Comparison of ENCODE assay signal across 8 cellular contexts in genomic region chr1:200409761-200410565, GRCh38. TPM values are rescaled to one million over a fixed set of nuclear protein-coding genes. Genes with fewer than 3 reads are reported as not detected.
DNase-seq lines count a peak whose midpoint lies in the region; ATAC-seq and TF ChIP-seq lines count a peak whose summit lies in the region.

ZNF281 (minus strand) TSS chr1:200410036; CDS start chr1:200409705, 331 bp downstream.

- no peaks in the 10 kb centered on the region for H3K9me3 Mint-ChIP-seq in activated T-helper 17 cell treated with anti-CD3 and anti-CD28 coated beads, Interleukin-2, amount 50 U/mL, for 72 hours
- H3K9me3 Mint-ChIP-seq in naive thymus-derived CD8-positive, alpha-beta T cell, result peaks cover 0 to 10% (median 0%) of the 10 kb centered on the region in 9 donors
- H3K9me3 Mint-ChIP-seq in stimulated activated naive B cell treated with anti-CD40 and anti-IgM and Interleukin-4, amounts not matched to agents 10 μg/mL and 1 μg/mL and 100 μg/mL, for 72 hours, result no peaks in the 10 kb centered on the region

- H3K9me3 ChIP-seq in Loucy (ENCODE audit: insufficient read depth, low read depth, low read length) (no peaks in the 10 kb centered on the region), RWPE2 (ENCODE audit: severe bottlenecking) (no peaks in the 10 kb centered on the region)

- H3K27me3 ChIP-seq in H7 (ENCODE audit: control insufficient read depth, insufficient read depth, low read length), result no peaks in the 10 kb centered on the region
- H3K27me3 ChIP-seq in Loucy (ENCODE audit: insufficient read depth, low read length, poor library complexity, severe bottlenecking), result no peaks in the 10 kb centered on the region
- H3K27me3 ChIP-seq in RWPE2 (ENCODE audit: insufficient read depth, poor library complexity, severe bottlenecking), result no peaks in the 10 kb centered on the region

- peaks cover 48% of the 10 kb centered on the region for H3K79me2 ChIP-seq in Loucy (ENCODE audit: insufficient read depth, low read length)

- H3K9ac ChIP-seq in Loucy (ENCODE audit: low read depth, low read length, poor library complexity, severe bottlenecking), result peak within 1 kb of the TSS; percentile 92

- TF ChIP-seq CTCF in Loucy (conservative IDR thresholded peaks at IDR 0.05; ENCODE audit: low read length), result no peak
- no peak for TF ChIP-seq CTCF in RWPE2 (IDR thresholded peaks at IDR 0.05; ENCODE audit: poor library complexity, severe bottlenecking)
- TF ChIP-seq CTCF in fibroblast of mammary gland (conservative IDR thresholded peaks at IDR 0.05; ENCODE audit: control insufficient read depth, insufficient read depth, low read depth, low read length), result no peak

- H3F3A ChIP-seq in Loucy (ENCODE audit: low read depth), result 0 out of 2 replicates have a peak, but pooled peaks cover 3% of the 10 kb centered on the region

- peak within 1 kb of the TSS; percentile 96 for H3K4me3 Mint-ChIP-seq in activated T-helper 17 cell treated with anti-CD3 and anti-CD28 coated beads, Interleukin-2, amount 50 U/mL, for 72 hours
- peak within 1 kb of the TSS; percentile 89 to 99 (median 96) for H3K4me3 Mint-ChIP-seq in naive thymus-derived CD8-positive, alpha-beta T cell
- peak within 1 kb of the TSS; percentile 90 to 97 for H3K4me3 Mint-ChIP-seq in stimulated activated naive B cell treated with anti-CD40 and anti-IgM and Interleukin-4, amounts not matched to agents 10 μg/mL and 1 μg/mL and 100 μg/mL, for 72 hours

- no peaks in the 10 kb centered on the region for H3K9me2 ChIP-seq in Loucy (replicated peaks; ENCODE audit: low read depth, low read length)

- H3K27ac ChIP-seq in RWPE2 (ENCODE audit: poor library complexity, severe bottlenecking), result peak within 1 kb of the TSS; percentile 76

- DNase-seq in ELR (ENCODE audit: low read depth), result peak; percentile 93
- peak; percentile 98 for DNase-seq in H7
- DNase-seq in RWPE2 (ENCODE audit: low spot score), result peak; percentile 93
- DNase-seq in fibroblast of mammary gland (ENCODE audit: low read depth), result peak; percentile 87
- DNase-seq in naive thymus-derived CD8-positive, alpha-beta T cell, result peak; percentile 90 to 98 (median 96)
- DNase-seq in stimulated activated naive B cell treated with anti-CD40 and anti-IgM and Interleukin-4, amounts not matched to agents 10 μg/mL and 1 μg/mL and 100 μg/mL, for 72 hours, result peak; percentile 93

- H3K4me1 ChIP-seq in Loucy (ENCODE audit: insufficient read depth, low read length, poor library complexity, severe bottlenecking) (peaks cover 44% of the 10 kb centered on the region), RWPE2 (ENCODE audit: insufficient read depth, poor library complexity, severe bottlenecking) (peaks cover 71% of the 10 kb centered on the region)

- POLR2A ChIA-PET in naive thymus-derived CD8-positive, alpha-beta T cell (lab: Charles Lee), result interaction anchor here (1.0 to 1.5 kb wide), 2 partner anchors 41 to 381 kb away, joined by 3 read pairs; no protein-coding TSS in a partner anchor

- H2AFZ ChIP-seq in Loucy (ENCODE audit: low read length), result peak within 1 kb of the TSS; percentile 99

- peaks cover 37% of the 10 kb centered on the region for H3K4me1 Mint-ChIP-seq in activated T-helper 17 cell treated with anti-CD3 and anti-CD28 coated beads, Interleukin-2, amount 50 U/mL, for 72 hours
- H3K4me1 Mint-ChIP-seq in naive thymus-derived CD8-positive, alpha-beta T cell, result peaks cover 34 to 58% (median 52%) of the 10 kb centered on the region in 4 donors
- peaks cover 30 to 47% of the 10 kb centered on the region in 2 donors for H3K4me1 Mint-ChIP-seq in stimulated activated naive B cell treated with anti-CD40 and anti-IgM and Interleukin-4, amounts not matched to agents 10 μg/mL and 1 μg/mL and 100 μg/mL, for 72 hours

- H3K27me3 Mint-ChIP-seq in activated T-helper 17 cell treated with anti-CD3 and anti-CD28 coated beads, Interleukin-2, amount 50 U/mL, for 72 hours, result no peaks in the 10 kb centered on the region
- no peaks in the 10 kb centered on the region for H3K27me3 Mint-ChIP-seq in naive thymus-derived CD8-positive, alpha-beta T cell
- no peaks in the 10 kb centered on the region for H3K27me3 Mint-ChIP-seq in stimulated activated naive B cell treated with anti-CD40 and anti-IgM and Interleukin-4, amounts not matched to agents 10 μg/mL and 1 μg/mL and 100 μg/mL, for 72 hours

- H3K4me3 ChIP-seq in H7 (ENCODE audit: insufficient read depth, low read depth, low read length) (peak within 1 kb of the TSS; percentile 86), Loucy (ENCODE audit: low read length, poor library complexity, severe bottlenecking) (peak within 1 kb of the TSS; percentile 96), RWPE2 (ENCODE audit: severe bottlenecking) (peak within 1 kb of the TSS; percentile 88), fibroblast of mammary gland (ENCODE audit: control insufficient read depth, low read depth, low read length) (peak within 1 kb of the TSS; percentile 74)

- ATAC-seq in RWPE2 (ENCODE audit: low read depth), result peak; percentile 92
- ATAC-seq in activated T-helper 17 cell treated with anti-CD3 and anti-CD28 coated beads, Interleukin-2, amount 50 U/mL, for 72 hours (replicated peaks), result peak; percentile 99
- peak; percentile 91 to 92 for ATAC-seq in naive thymus-derived CD8-positive, alpha-beta T cell
- peak; percentile 98 to 99 for ATAC-seq in stimulated activated naive B cell treated with anti-CD40 and anti-IgM and Interleukin-4, amounts not matched to agents 10 μg/mL and 1 μg/mL and 100 μg/mL, for 72 hours (replicated peaks)

- peaks cover 53% of the 10 kb centered on the region for H3K36me3 Mint-ChIP-seq in activated T-helper 17 cell treated with anti-CD3 and anti-CD28 coated beads, Interleukin-2, amount 50 U/mL, for 72 hours (ENCODE audit: low read depth)
- peaks cover 8 to 35% (median 25%) of the 10 kb centered on the region in 3 donors for H3K36me3 Mint-ChIP-seq in naive thymus-derived CD8-positive, alpha-beta T cell
- H3K36me3 Mint-ChIP-seq in stimulated activated naive B cell treated with anti-CD40 and anti-IgM and Interleukin-4, amounts not matched to agents 10 μg/mL and 1 μg/mL and 100 μg/mL, for 72 hours, result peaks cover 32 to 41% of the 10 kb centered on the region in 2 donors

- H3K4me2 ChIP-seq in Loucy (ENCODE audit: low read depth, low read length, poor library complexity, severe bottlenecking), result peak within 1 kb of the TSS; percentile 85

- peaks cover 44% of the 10 kb centered on the region for H4K20me1 ChIP-seq in Loucy (ENCODE audit: insufficient read depth, low read length, poor library complexity, severe bottlenecking)

- H3K36me3 ChIP-seq in H7 (replicated peaks; ENCODE audit: control insufficient read depth, insufficient read depth, low read length) (peaks cover 17% of the 10 kb centered on the region), Loucy (ENCODE audit: insufficient read depth, low read length) (no peaks in the 10 kb centered on the region), RWPE2 (ENCODE audit: low read depth) (peaks cover 42% of the 10 kb centered on the region)

- peak within 1 kb of the TSS; percentile 97 for H3K27ac Mint-ChIP-seq in activated T-helper 17 cell treated with anti-CD3 and anti-CD28 coated beads, Interleukin-2, amount 50 U/mL, for 72 hours
- peak within 1 kb of the TSS; percentile 92 to 99 (median 96) for H3K27ac Mint-ChIP-seq in naive thymus-derived CD8-positive, alpha-beta T cell
- H3K27ac Mint-ChIP-seq in stimulated activated naive B cell treated with anti-CD40 and anti-IgM and Interleukin-4, amounts not matched to agents 10 μg/mL and 1 μg/mL and 100 μg/mL, for 72 hours, result peak within 1 kb of the TSS; percentile 96

RNA-seq across cellular contexts. Expression of gene ZNF281, which starts in this region (rescaled TPM):
- 43.0 and 48.6 TPM in 2 replicates for total RNA-seq in H7 (2014; rRNA removed; shearing (Covaris generic))
- total RNA-seq in activated T-helper 17 cell treated with anti-CD3 and anti-CD28 coated beads, Interleukin-2, amount 50 U/mL, for 72 hours, result 10 to 100 TPM; 13.1 to 15.8 TPM
- total RNA-seq in naive thymus-derived CD8-positive, alpha-beta T cell, result 10 to 100 TPM; 24.7 to 25.9 TPM
- 10 to 100 TPM; 27.7 to 38.4 (median 28.5) TPM for polyA plus RNA-seq in naive thymus-derived CD8-positive, alpha-beta T cell

Comparison
In these comparisons a context has a peak if more than half of its experiments do, and no peak if none do; other contexts are left out.
1. Peak in every context shown above with its lines: DNase-seq, ATAC-seq, H3K4me3 ChIP-seq and H3K27ac ChIP-seq.